ENCODE assay signal across 13 cellular contexts in the genomic region with DNA sequence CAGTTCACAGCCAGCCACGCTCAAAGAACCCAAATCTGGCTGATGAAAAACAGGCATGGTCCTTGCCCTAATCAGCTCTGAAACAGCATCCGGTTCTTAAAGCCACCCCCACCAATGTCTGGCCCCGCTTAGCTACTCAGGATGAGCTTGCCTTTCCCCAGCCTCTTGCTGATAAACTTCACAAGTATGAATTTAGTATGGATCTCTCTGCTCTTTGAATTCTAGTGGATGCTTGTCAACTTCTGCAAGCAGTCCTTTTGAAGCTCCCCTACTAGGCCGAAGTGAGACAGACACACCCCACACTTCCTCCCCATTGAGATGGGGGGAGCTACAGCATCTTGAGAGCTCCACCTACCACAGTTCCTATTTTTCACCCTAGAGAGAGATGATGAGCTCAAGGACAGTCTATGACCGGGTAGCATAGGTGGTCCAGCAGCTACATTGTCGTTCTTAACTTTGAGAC. TPM values are rescaled to one million over a fixed set of nuclear protein-coding genes. Genes with fewer than 3 reads are reported as not detected.
A peak's percentile ranks its signal among the peaks of the same experiment; 100 is the strongest.
DNase-seq lines count a peak whose midpoint lies in the region; ATAC-seq, FAIRE-seq and TF ChIP-seq lines count a peak whose summit lies in the region.
"Had no signal": no experiment of that assay in that cellular context is flagged by ENCODE, and none has a peak within 500 bp of the region (broad histone marks: within the 10 kb centered on the region; RNA-seq: fewer than 3 reads in every experiment).

No MANE protein-coding gene starts in this region.

- H3K4me3 ChIP-seq in GM23338 (no peak overlapping the region), GM23248 (no peak overlapping the region), pancreas (no peak overlapping the region)
- H3K4me3 ChIP-seq: uterus had no signal

- CTCF ChIA-PET in WTC11 (lab: Charles Lee) = interaction anchor here (1.0 to 2.0 kb wide), 9 partner anchors 10 to 41 kb away, joined by 3 to 10 read pairs (median 6); no protein-coding TSS in a partner anchor

- no peaks in the 10 kb centered on the region for H3K36me3 ChIP-seq in GM23338 (ENCODE audit: insufficient read depth)
- no peaks in the 10 kb centered on the region for H3K36me3 ChIP-seq in GM23248 (ENCODE audit: low read depth)
- no peaks in the 10 kb centered on the region for H3K36me3 ChIP-seq in pancreas
- H3K36me3 ChIP-seq: uterus had no signal

- 58 to 66% methylated on average over 6 of the region's 6 CpGs for WGBS in GM23248 (ENCODE audit: low coverage in 1 of 2, low lambda C conversion rate in 2 of 2, missing lambda C conversion rate in 2 of 2), 2 experiments
- WGBS in pancreas, 2 donors = 69 to 82% methylated on average over 6 of the region's 6 CpGs

- H2AFZ ChIP-seq in GM23338 = no peak overlapping the region
- H2AFZ ChIP-seq in GM23248 = no peak overlapping the region

- H3K4me3 Mint-ChIP-seq in GM23338 = no peak overlapping the region
- H3K4me3 Mint-ChIP-seq in WTC11 = no peak overlapping the region

- TF ChIP-seq CTCF in GM23338 (conservative IDR thresholded peaks at IDR 0.05; ENCODE audit: low read depth in 2 of 2) (no peak), WTC11 (IDR thresholded peaks at IDR 0.05) (no peak), pancreas (IDR thresholded peaks at IDR 0.05) (no peak)

- H3K9me3 ChIP-seq in GM23248 (ENCODE audit: low read depth) (no peaks in the 10 kb centered on the region), pancreas (no peaks in the 10 kb centered on the region)
- H3K9me3 ChIP-seq: uterus had no signal

- H3K27me3 Mint-ChIP-seq in GM23338 (ENCODE audit: insufficient read depth, low read depth, poor library complexity) (peaks cover 4% of the 10 kb centered on the region), WTC11 (ENCODE audit: low read depth) (peaks cover 46% of the 10 kb centered on the region)

- POLR2A ChIA-PET in WTC11 (lab: Charles Lee) = no interaction called here

- no peak for FAIRE-seq in pancreas (lab: Jason Lieb, UNC)
- FAIRE-seq: D721Med had no signal

- peaks cover 3% of the 10 kb centered on the region for H3K27me3 ChIP-seq in GM23338 (ENCODE audit: insufficient read depth)
- H3K27me3 ChIP-seq in GM23248 (replicated peaks; ENCODE audit: insufficient read depth) = peaks cover 41% of the 10 kb centered on the region
- H3K27me3 ChIP-seq in pancreas = no peaks in the 10 kb centered on the region
- H3K27me3 ChIP-seq: uterus had no signal

- H4K20me1 ChIP-seq in GM23338 (replicated peaks; ENCODE audit: insufficient read depth) = no peaks in the 10 kb centered on the region
- H4K20me1 ChIP-seq in GM23248 (ENCODE audit: insufficient read depth) = no peaks in the 10 kb centered on the region

- H3K4me1 ChIP-seq in GM23338 (ENCODE audit: insufficient read depth) (no peaks in the 10 kb centered on the region; the same call in 1 of the 2 replicates), GM23248 (ENCODE audit: insufficient read depth) (no peaks in the 10 kb centered on the region), pancreas (no peaks in the 10 kb centered on the region)
- H3K4me1 ChIP-seq: uterus had no signal

- in situ Hi-C loops in GM23248 (cut with MboI) = no loop called here

- H3K79me2 ChIP-seq in GM23338 (replicated peaks; ENCODE audit: insufficient read depth) = no peaks in the 10 kb centered on the region
- no peaks in the 10 kb centered on the region for H3K79me2 ChIP-seq in GM23248 (ENCODE audit: insufficient read depth)

- ATAC-seq in GM23338 (peak; percentile 34; the same call in 1 of the 3 replicates), WTC11 (peak; percentile 57), HG02798 (IDR thresholded peaks at IDR 0.05; ENCODE audit: poor library complexity, unreplicated experiment) (no peak), pancreas (no peak)

- H3K27ac Mint-ChIP-seq in GM23338 = no peak overlapping the region
- H3K27ac Mint-ChIP-seq in WTC11 = no peak overlapping the region

- peaks cover 4% of the 10 kb centered on the region; the same call in 1 of the 3 replicates for H3K4me1 Mint-ChIP-seq in GM23338
- H3K4me1 Mint-ChIP-seq in WTC11 = peaks cover 5% of the 10 kb centered on the region

- H3K36me3 Mint-ChIP-seq in GM23338 (ENCODE audit: low read depth) (no peaks in the 10 kb centered on the region; the same call in 1 of the 3 replicates), WTC11 (no peaks in the 10 kb centered on the region)

- H3K27ac ChIP-seq in GM23338 (ENCODE audit: low read depth) = no peak overlapping the region
- no peak overlapping the region for H3K27ac ChIP-seq in GM23248
- H3K27ac ChIP-seq in pancreas = no peak overlapping the region
- H3K27ac ChIP-seq: uterus had no signal

- H3K9me3 Mint-ChIP-seq in GM23338 (peaks cover 5% of the 10 kb centered on the region), WTC11 (peaks cover 14% of the 10 kb centered on the region)

- DNase-seq in CD1c-positive myeloid dendritic cell (ENCODE audit: extremely low spot score) (peak; percentile 32), GM23338 (ENCODE audit: low spot score) (no peak), WTC11 (ENCODE audit: low spot score) (no peak), ecto neural progenitor cell (ENCODE audit: low spot score) (peak; percentile 15), GM23248 (no peak), pancreas (no peak), NCI-H187 (lab: John Stamatoyannopoulos, UW) (no peak)
- DNase-seq: hippocampal formation, NCI-H1048, NCI-H774, uterus had no signal

- H3F3A ChIP-seq in GM23338 (replicated peaks; ENCODE audit: low read depth) = no peaks in the 10 kb centered on the region
- H3F3A ChIP-seq in GM23248 (ENCODE audit: insufficient read depth) = no peaks in the 10 kb centered on the region

- H3K9ac ChIP-seq in GM23248 = no peak overlapping the region

- H3K4me2 ChIP-seq in GM23338 = no peak overlapping the region
- no peak overlapping the region for H3K4me2 ChIP-seq in GM23248 (ENCODE audit: unreplicated experiment)

- no peaks in the 10 kb centered on the region; the same call in none of the 2 replicates for H3K9me2 ChIP-seq in GM23338 (ENCODE audit: insufficient read depth)
- H3K9me2 ChIP-seq in GM23248 (ENCODE audit: insufficient read depth) = no peaks in the 10 kb centered on the region

- intact Hi-C loops in pancreas (cut with DNase I) = no loop called here

TF ChIP-seq in GM23338, 12 proteins besides CTCF, POLR2A, EP300 and RAD21 (continues in another document):
- TF ChIP-seq CREB1 (CRISPR knock-in tag; IDR thresholded peaks at IDR 0.05; ENCODE audit: low read depth) = no peak
- no peak for TF ChIP-seq ZNF331 (CRISPR knock-in tag; IDR thresholded peaks at IDR 0.05; ENCODE audit: low read depth)
- no peak for TF ChIP-seq JUNB (IDR thresholded peaks at IDR 0.05; ENCODE audit: unreplicated experiment)
- TF ChIP-seq NANOG (IDR thresholded peaks at IDR 0.05; ENCODE audit: borderline replicate concordance) = no peak
- no peak for TF ChIP-seq STAT1 (IDR thresholded peaks at IDR 0.05; ENCODE audit: unreplicated experiment)
- no peak for TF ChIP-seq EZH2 (IDR thresholded peaks at IDR 0.05; ENCODE audit: low read depth, unreplicated experiment)
- TF ChIP-seq ZNF114 (CRISPR knock-in tag; IDR thresholded peaks at IDR 0.05) = no peak

TF ChIP-seq in WTC11, 78 proteins besides CTCF, POLR2A, EP300 and RAD21 (continues in another document):
- TF ChIP-seq USF2 (CRISPR knock-in tag; IDR thresholded peaks at IDR 0.05) = no peak
- no peak for TF ChIP-seq ZNF219 (CRISPR knock-in tag; IDR thresholded peaks at IDR 0.05; ENCODE audit: borderline replicate concordance)
- no peak for TF ChIP-seq ZNF317 (CRISPR knock-in tag; IDR thresholded peaks at IDR 0.05; ENCODE audit: borderline replicate concordance, low read depth)
- TF ChIP-seq ZNF425 (CRISPR knock-in tag; conservative IDR thresholded peaks at IDR 0.05) = no peak
- no peak for TF ChIP-seq IRF2 (CRISPR knock-in tag; IDR thresholded peaks at IDR 0.05; ENCODE audit: borderline replicate concordance, low read depth)
- no peak for TF ChIP-seq ERG (CRISPR knock-in tag; IDR thresholded peaks at IDR 0.05)

RNA-seq across cellular contexts. Expression of gene EBF4, which starts 36.7 kb away (rescaled TPM):
- total RNA-seq in GM23338 (2014; rRNA removed; shearing (Covaris generic)) = 0.50 and 0.66 TPM in 2 replicates
- polyA plus RNA-seq in GM23338 (2016; fragmentation: Nextera tagmentation; extraction: Ambion mirVana) (1.4 and 1.6 TPM in 2 replicates), GM23248 (2016; fragmentation: Nextera tagmentation; extraction: Ambion mirVana) (0.36 TPM in 1 of 2 replicates, not detected in the other), pancreas (10 to 100 TPM; 22.9 to 25.3 TPM)
- total RNA-seq in WTC11 (2021) (2.7 to 5.0 TPM (median 3.2 TPM) in 3 replicates), pancreas (10 to 100 TPM in 2 of 6 donors, 1 to 10 TPM in 4; 6.8 to 16.4 (median 8.1) TPM)
- total RNA-seq in GM23248 (2014; rRNA removed; shearing (Covaris generic)) = 0.76 TPM in 1 of 2 replicates, not detected in the other

Comparison
In these comparisons a context has a peak if more than half of its experiments do, and no peak if none do; other contexts are left out.
1. DNase-seq: peak in CD1c-positive myeloid dendritic cell (single experiment) and ecto neural progenitor cell (single experiment); none in GM23338 (single experiment), WTC11 (single experiment), GM23248 (single experiment), pancreas (0 of 6) and NCI-H187 (0 of 2).
2. ATAC-seq: peak in GM23338 (single experiment) and WTC11 (single experiment); none in HG02798 (single experiment) and pancreas (0 of 4).